Comparison of ENCODE assay signal across 18 cellular contexts in the genomic region with DNA sequence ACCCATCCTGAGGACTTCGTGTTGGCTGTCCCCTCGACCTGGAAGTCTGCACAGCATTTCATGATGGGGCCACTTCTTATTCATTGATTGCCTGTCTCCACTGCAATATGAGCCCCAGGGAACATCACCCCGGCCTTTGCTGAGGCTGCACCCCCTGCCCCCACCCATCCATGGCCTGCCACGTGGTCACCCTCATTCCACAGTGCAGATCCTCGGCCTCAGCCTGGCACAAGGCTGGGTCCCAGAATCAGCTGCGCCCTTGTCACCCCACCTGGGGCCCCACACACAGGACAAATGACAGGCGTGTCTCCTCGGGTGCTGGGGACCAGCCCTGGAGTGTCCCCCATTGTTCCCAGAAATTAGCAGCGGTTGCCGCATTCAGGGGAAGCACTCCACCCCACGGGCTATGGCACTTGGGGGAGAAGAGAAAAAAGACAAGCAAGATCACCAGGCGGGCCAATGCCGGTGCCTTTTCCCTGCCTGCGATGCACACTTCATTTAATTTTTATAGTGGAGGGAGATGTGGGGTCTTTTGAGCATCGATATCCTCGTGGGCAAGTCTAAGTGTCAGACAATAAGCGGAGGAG.
DNase-seq lines count a peak whose midpoint lies in the region; ATAC-seq and TF ChIP-seq lines count a peak whose summit lies in the region.
"Had no signal": no experiment of that assay in that cellular context is flagged by ENCODE, and none has a peak within 500 bp of the region (broad histone marks: within the 10 kb centered on the region; RNA-seq: fewer than 3 reads in every experiment).

No MANE protein-coding gene starts in this region.

- intact Hi-C loops in left ventricle myocardium inferior (cut with micrococcal nuclease) (no loop called here), Right ventricle myocardium inferior (cut with DNase I) (loop anchor here (1.0 kb wide), 1 partner anchor 159 kb away; no protein-coding TSS in a partner anchor), right cardiac atrium (cut with DNase I) (no loop called here)

- H3K4me3 ChIP-seq in left ventricle myocardium inferior (no peak overlapping the region), right cardiac atrium (ENCODE audit: low read length) (no peak overlapping the region), neuronal stem cell (ENCODE audit: low read length in 2 of 2) (no peak overlapping the region)
- H3K4me3 ChIP-seq: A549, BLaER1, GM12878 had no signal

- H3K4me1 ChIP-seq in left ventricle myocardium inferior = peaks cover 18% of the 10 kb centered on the region
- H3K4me1 ChIP-seq in right cardiac atrium (ENCODE audit: control insufficient read depth, insufficient read depth, low read length) = no peaks in the 10 kb centered on the region
- peaks cover 0 to 4% of the 10 kb centered on the region in 2 donors for H3K4me1 ChIP-seq in neuronal stem cell (ENCODE audit: control insufficient read depth in 2 of 2, insufficient read depth in 1 of 2, low read depth in 1 of 2, low read length in 2 of 2)
- H3K4me1 ChIP-seq: A549 had no signal

- no peak for ATAC-seq in Right ventricle myocardium inferior
- no peak for ATAC-seq in right cardiac atrium
- no peak for ATAC-seq in GM21529 (IDR thresholded peaks at IDR 0.05; ENCODE audit: unreplicated experiment)
- ATAC-seq: GM12878 had no signal

- H3K9me3 ChIP-seq in left ventricle myocardium inferior (replicated peaks) (no peaks in the 10 kb centered on the region), right cardiac atrium (ENCODE audit: control insufficient read depth, low read length) (no peaks in the 10 kb centered on the region), neuronal stem cell (replicated peaks in 1 of 2; ENCODE audit: control insufficient read depth in 2 of 2, insufficient read depth in 1 of 2, low read depth in 1 of 2, low read length in 2 of 2) (no peaks in the 10 kb centered on the region)
- H3K9me3 ChIP-seq: A549, BLaER1 had no signal

- TF ChIP-seq CTCF in left ventricle myocardium inferior (IDR thresholded peaks at IDR 0.05; ENCODE audit: borderline replicate concordance) = no peak

- H3K18ac ChIP-seq in neuronal stem cell (ENCODE audit: low read length) = peak overlapping the region; percentile 84

- H2AFZ ChIP-seq in neuronal stem cell (ENCODE audit: low read length) = no peak overlapping the region

- peak overlapping the region; percentile 56 for H3K23ac ChIP-seq in neuronal stem cell (ENCODE audit: low read depth, low read length, poor library complexity)

- no peak overlapping the region for H3K4ac ChIP-seq in neuronal stem cell (ENCODE audit: low read length)

- no peak overlapping the region for H2BK120ac ChIP-seq in neuronal stem cell (ENCODE audit: low read depth, low read length)

- H3K4me2 ChIP-seq in neuronal stem cell (ENCODE audit: insufficient read depth, low read length, poor library complexity, severe bottlenecking) = no peak overlapping the region
- H3K4me2 ChIP-seq: A549, BLaER1, KMS-11 had no signal

- H3K9ac ChIP-seq in neuronal stem cell (ENCODE audit: low read depth, low read length, poor library complexity) = no peak overlapping the region
- H3K9ac ChIP-seq: BLaER1, KMS-11 had no signal

- WGBS in right cardiac atrium = 83% methylated on average over 17 of the region's 17 CpGs
- WGBS in neuronal stem cell (ENCODE audit: extremely low coverage in 2 of 2, insufficient read length in 2 of 2, insufficient replicate concordance in 1 of 2), 2 donors = no CpG with 5 or more reads among the region's 17 CpGs

- peak overlapping the region; percentile 18 for H2BK5ac ChIP-seq in neuronal stem cell (ENCODE audit: low read length)

- H4K91ac ChIP-seq in neuronal stem cell (ENCODE audit: low read depth, low read length, poor library complexity) = no peak overlapping the region

- H3K14ac ChIP-seq in neuronal stem cell (ENCODE audit: low read length) = peak overlapping the region; percentile 43

- H3K27me3 ChIP-seq in left ventricle myocardium inferior (ENCODE audit: low read depth) (peaks cover 2% of the 10 kb centered on the region), right cardiac atrium (ENCODE audit: control insufficient read depth, insufficient read depth) (no peaks in the 10 kb centered on the region), neuronal stem cell (ENCODE audit: control insufficient read depth in 3 of 3, insufficient read depth in 3 of 3, low read depth in 1 of 3, low read length in 3 of 3) (peaks cover 0 to 62% (median 0%) of the 10 kb centered on the region in 3 experiments)
- H3K27me3 ChIP-seq: BLaER1 had no signal

- H3K36me3 ChIP-seq in left ventricle myocardium inferior = no peaks in the 10 kb centered on the region
- no peaks in the 10 kb centered on the region for H3K36me3 ChIP-seq in neuronal stem cell (replicated peaks in 1 of 2; ENCODE audit: control insufficient read depth in 2 of 2, insufficient read depth in 2 of 2, low read length in 2 of 2)
- H3K36me3 ChIP-seq: BLaER1 had no signal

- no peak overlapping the region for H4K8ac ChIP-seq in neuronal stem cell (ENCODE audit: low read depth, low read length)

- H3K27ac ChIP-seq in left ventricle myocardium inferior (replicated peaks) = peak overlapping the region; percentile 91
- H3K27ac ChIP-seq in right cardiac atrium (ENCODE audit: low read length) = peak overlapping the region; percentile 10
- no peak overlapping the region for H3K27ac ChIP-seq in neuronal stem cell (replicated peaks; ENCODE audit: low read length)
- H3K27ac ChIP-seq: A549, BLaER1, KMS-11 had no signal

- H3K79me1 ChIP-seq in neuronal stem cell (ENCODE audit: low read depth, low read length) = no peaks in the 10 kb centered on the region

- H2BK12ac ChIP-seq in neuronal stem cell (ENCODE audit: low read length) = no peak overlapping the region

- H2AK5ac ChIP-seq in neuronal stem cell (ENCODE audit: low read depth, low read length) = peak overlapping the region; percentile 77

- no peak overlapping the region for H2BK15ac ChIP-seq in neuronal stem cell (ENCODE audit: low read length)

- DNase-seq in left ventricle myocardium inferior = no peak
- DNase-seq in Right ventricle myocardium inferior (ENCODE audit: missing footprints) = no peak
- no peak for DNase-seq in right cardiac atrium
- no peak for DNase-seq in neuronal stem cell (ENCODE audit: low spot score)
- no peak for DNase-seq in stimulated activated CD4-positive, alpha-beta T cell treated with anti-CD3 and anti-CD28 coated beads, Interleukin-4, amount 100 ng/mL, for 24 hours
- DNase-seq in AML-193 (lab: John Stamatoyannopoulos, UW) = no peak
- DNase-seq: CD4-positive, alpha-beta memory T cell; GOT3; NCI-H1417 treated with DMSO at 0.1 percent for 48 hours; NCI-H1930; NCI-H226; NCI-H524; RPMI8226 had no signal
